ENCODE assay signal across 10 cellular contexts in genomic region chr14:60485600-60486251, GRCh38. TPM values are rescaled to one million over a fixed set of nuclear protein-coding genes. Genes with fewer than 3 reads are reported as not detected.
A peak's percentile ranks its signal among the peaks of the same experiment; 100 is the strongest.
DNase-seq lines count a peak whose midpoint lies in the region; ATAC-seq and TF ChIP-seq lines count a peak whose summit lies in the region.
"Had no signal": no experiment of that assay in that cellular context is flagged by ENCODE, and none has a peak within 500 bp of the region (broad histone marks: within the 10 kb centered on the region; RNA-seq: fewer than 3 reads in every experiment).

Gene C14orf39 (minus strand): TSS chr14:60486063. CDS start chr14:60485078, 985 bp downstream.

- CTCF ChIA-PET in PC-3 (lab: Charles Lee), result interaction anchor here (0.6 kb wide), 1 partner anchor 10 kb away, joined by 3 read pairs; no protein-coding TSS in a partner anchor

- intact Hi-C loops in PC-3 (cut with micrococcal nuclease), result loop anchor here (1.0 to 2.0 kb wide), 3 partner anchors 77 to 423 kb away; no protein-coding TSS in a partner anchor

- H3K9me2 ChIP-seq in PC-3 (replicated peaks; ENCODE audit: low read length), result no peaks in the 10 kb centered on the region

- POLR2A ChIA-PET in PC-3 (lab: Charles Lee; ENCODE audit: unreplicated experiment), result no interaction called here

- H3K9ac ChIP-seq in PC-3 (ENCODE audit: low read length) (peak within 1 kb of the TSS; percentile 59), skeletal muscle satellite cell (ENCODE audit: low read depth, low read length) (peak within 1 kb of the TSS; percentile 82)

- peak; percentile 65 for DNase-seq in PC-3
- DNase-seq in fibroblast of the aortic adventitia (ENCODE audit: low read depth), result peak; percentile 7
- no peak for DNase-seq in superior temporal gyrus (ENCODE audit: extremely low spot score)
- DNase-seq in NCI-H2081 treated with DMSO at 0.1 percent for 48 hours (lab: John Stamatoyannopoulos, UW), result no peak
- DNase-seq in NCI-H146 (lab: John Stamatoyannopoulos, UW), result no peak
- no peak for DNase-seq in inferior parietal cortex (ENCODE audit: extremely low spot score)

- H3K9me3 ChIP-seq in PC-3 (ENCODE audit: low read length) (no peaks in the 10 kb centered on the region), skeletal muscle satellite cell (replicated peaks; ENCODE audit: low read length) (no peaks in the 10 kb centered on the region)
- H3K9me3 ChIP-seq: neutrophil had no signal

- H4K20me1 ChIP-seq in PC-3 (ENCODE audit: low read length), result no peaks in the 10 kb centered on the region

- peak; percentile 55 for ATAC-seq in GM19351 (IDR thresholded peaks at IDR 0.05; ENCODE audit: unreplicated experiment)
- ATAC-seq in PC-3, result peak; percentile 75

- no peaks in the 10 kb centered on the region for H3K36me3 ChIP-seq in PC-3 (ENCODE audit: low read depth, low read length)
- H3K36me3 ChIP-seq in skeletal muscle satellite cell (ENCODE audit: insufficient read depth, low read length), result no peaks in the 10 kb centered on the region
- H3K36me3 ChIP-seq: neutrophil had no signal

- peak within 1 kb of the TSS; percentile 69 for H2AFZ ChIP-seq in PC-3 (ENCODE audit: low read length)

- H3K79me2 ChIP-seq in PC-3 (ENCODE audit: low read length), result no peaks in the 10 kb centered on the region

- BruUV-seq in PC-3 (replicated peaks; lab: Mats Ljungman, UMichigan), result no TSS peak

- H3K4me2 ChIP-seq in PC-3 (ENCODE audit: low read length), result peak within 1 kb of the TSS; percentile 70
- peak within 1 kb of the TSS; percentile 90 for H3K4me2 ChIP-seq in skeletal muscle satellite cell (ENCODE audit: low read length)

- H3F3A ChIP-seq in PC-3 (ENCODE audit: low read length, unreplicated experiment), result no peaks in the 10 kb centered on the region

- H3K4me1 ChIP-seq in PC-3 (ENCODE audit: insufficient read depth, low read length) (peaks cover 12% of the 10 kb centered on the region; the same call in 1 of the 2 replicates), skeletal muscle satellite cell (ENCODE audit: control insufficient read depth, insufficient read depth, low read length) (peaks cover 6% of the 10 kb centered on the region)

- H3K4me3 ChIP-seq in PC-3 (ENCODE audit: low read length) (peak within 1 kb of the TSS; percentile 57), fibroblast of the aortic adventitia (ENCODE audit: low read depth, low read length) (peak within 1 kb of the TSS; percentile 51), skeletal muscle satellite cell (ENCODE audit: low read length) (peak within 1 kb of the TSS; percentile 73)

- TF ChIP-seq CTCF in PC-3 (conservative IDR thresholded peaks at IDR 0.05; ENCODE audit: low read depth, low read length) (no peak), fibroblast of the aortic adventitia (IDR thresholded peaks at IDR 0.05; ENCODE audit: insufficient read depth, low read length) (no peak)

- no peak within 1 kb of the TSS for H3K27ac ChIP-seq in PC-3 (ENCODE audit: low read length)
- H3K27ac ChIP-seq: neutrophil had no signal

- H3K27me3 ChIP-seq in PC-3 (ENCODE audit: low read length) (peaks cover 19% of the 10 kb centered on the region; the same call in 1 of the 2 replicates), skeletal muscle satellite cell (ENCODE audit: control insufficient read depth, insufficient read depth, low read length) (peaks cover 31% of the 10 kb centered on the region)

RNA-seq across cellular contexts. Expression of gene C14orf39, which starts in this region (rescaled TPM):
- total RNA-seq in PC-3 (2014; rRNA removed), result 0.17 and 0.47 TPM in 2 replicates
- 0.18 and 0.41 TPM in 2 replicates for total RNA-seq in fibroblast of the aortic adventitia (ENCODE audit: low replicate concordance)
- 0.44 TPM in 1 of 2 replicates, not detected in the other for total RNA-seq in skeletal muscle satellite cell (2012; rRNA removed)
- total RNA-seq: activated CD8-positive, alpha-beta memory T cell treated with anti-CD3 and anti-CD28 coated beads for 36 hours had no signal

Comparison
In these comparisons a context has a peak if more than half of its experiments do, and no peak if none do; other contexts are left out.
1. Peak in DNase-seq, ATAC-seq, H3K4me3 ChIP-seq, H3K9ac ChIP-seq and H3K4me2 ChIP-seq in PC-3; RNA of the gene not detected or under 1 TPM.
2. Peak in DNase-seq and H3K4me3 ChIP-seq in fibroblast of the aortic adventitia; RNA of the gene not detected or under 1 TPM.